ENCODE assay signal across 28 cellular contexts in the genomic region with DNA sequence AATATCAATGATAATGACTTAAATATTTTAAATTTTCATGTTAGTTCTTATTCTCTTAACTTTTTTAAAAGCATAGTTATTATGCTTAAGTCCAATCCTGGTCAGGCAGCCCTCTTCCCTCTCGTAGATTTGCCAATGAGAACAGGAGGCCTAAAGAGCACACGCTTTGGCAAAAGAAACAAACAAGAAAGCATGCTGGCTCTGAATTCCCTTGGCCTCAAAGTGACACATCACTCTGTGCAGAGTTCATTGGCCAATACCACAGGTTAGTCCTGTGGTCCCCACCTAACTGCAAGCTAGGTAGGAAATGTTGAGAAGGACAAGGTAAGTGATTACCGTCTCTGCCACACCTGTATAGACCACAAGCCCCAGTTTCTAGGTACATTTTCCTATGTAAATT.
"Had no signal": no experiment of that assay in that cellular context is flagged by ENCODE, and none has a peak within 500 bp of the region (broad histone marks: within the 10 kb centered on the region; RNA-seq: fewer than 3 reads in every experiment).

No MANE protein-coding gene starts in this region.

- H3K4me3 Mint-ChIP-seq: dendritic cell treated with granulocyte-macrophage colony-stimulating factor and Interleukin-4, amounts not matched to agents 40 ng/mL and 50 ng/mL, for 4 days; endodermal cell; natural killer cell; stimulated activated effector memory CD8-positive, alpha-beta T cell treated with anti-CD3 and anti-CD28 coated beads, Interleukin-12 subunit alpha, Interleukin-12 subunit beta, amount 100 ng/mL, for 72 hours had no signal

- H3K36me3 ChIP-seq: colonic mucosa, gastrocnemius medialis, lower lobe of right lung, ovary, transverse colon, vagina had no signal

- H3K27me3 Mint-ChIP-seq: dendritic cell treated with granulocyte-macrophage colony-stimulating factor and Interleukin-4, amounts not matched to agents 40 ng/mL and 50 ng/mL, for 4 days had no signal

- H3K36me3 Mint-ChIP-seq: natural killer cell; stimulated activated effector memory CD8-positive, alpha-beta T cell treated with anti-CD3 and anti-CD28 coated beads, Interleukin-12 subunit alpha, Interleukin-12 subunit beta, amount 100 ng/mL, for 72 hours had no signal

- H3K27ac Mint-ChIP-seq: dendritic cell treated with granulocyte-macrophage colony-stimulating factor and Interleukin-4, amounts not matched to agents 40 ng/mL and 50 ng/mL, for 4 days; endodermal cell; natural killer cell; stimulated activated effector memory CD8-positive, alpha-beta T cell treated with anti-CD3 and anti-CD28 coated beads, Interleukin-12 subunit alpha, Interleukin-12 subunit beta, amount 100 ng/mL, for 72 hours had no signal

- H3K4me1 ChIP-seq: testis had no signal

- H2AFZ ChIP-seq: hepatocyte had no signal

- H3K27ac ChIP-seq: colonic mucosa, epithelial cell of prostate, gastrocnemius medialis, hepatocyte, lower lobe of right lung, ovary, psoas muscle, skin epidermis, testis, transverse colon, vagina had no signal

- ATAC-seq: esophagus mucosa, gastrocnemius medialis, left cardiac atrium, left ventricle myocardium superior, lower lobe of right lung, natural killer cell, psoas muscle, right cardiac atrium had no signal

- H3K9me3 Mint-ChIP-seq: dendritic cell treated with granulocyte-macrophage colony-stimulating factor and Interleukin-4, amounts not matched to agents 40 ng/mL and 50 ng/mL, for 4 days; endodermal cell; natural killer cell; stimulated activated effector memory CD8-positive, alpha-beta T cell treated with anti-CD3 and anti-CD28 coated beads, Interleukin-12 subunit alpha, Interleukin-12 subunit beta, amount 100 ng/mL, for 72 hours had no signal

- H3K9me3 ChIP-seq: colonic mucosa, gastrocnemius medialis, lower lobe of right lung, ovary, psoas muscle, testis, transverse colon, vagina had no signal

- DNase-seq: colonic mucosa; effector CD8-positive, alpha-beta T cell; endodermal cell; foreskin fibroblast; gastrocnemius medialis; head of caudate nucleus; left cardiac atrium; left ventricle myocardium superior; lower lobe of right lung; natural killer cell; occipital lobe; ovary; posterior cingulate gyrus; psoas muscle; right cardiac atrium; stimulated activated CD4-positive, alpha-beta T cell treated with anti-CD3 and anti-CD28 coated beads, Interleukin-15, amount 100 ng/mL, for 24 hours; stimulated activated CD4-positive, alpha-beta T cell treated with anti-CD3 and anti-CD28 coated beads, Interleukin-4, amount 100 ng/mL, for 1 hour; stimulated activated naive CD4-positive, alpha-beta T cell treated with Interleukin-2 at 50 U/mL for 16 hours; substantia nigra; testis; transverse colon had no signal

- H3K27me3 ChIP-seq: colonic mucosa, gastrocnemius medialis, hepatocyte, ovary, testis, transverse colon, vagina had no signal

- H3K4me3 ChIP-seq: colonic mucosa, gastrocnemius medialis, hepatocyte, lower lobe of right lung, ovary, psoas muscle, skin epidermis, testis, transverse colon, vagina had no signal

- H3K4me2 ChIP-seq: hepatocyte had no signal
